ENCODE assay signal across 8 cellular contexts in the genomic region with DNA sequence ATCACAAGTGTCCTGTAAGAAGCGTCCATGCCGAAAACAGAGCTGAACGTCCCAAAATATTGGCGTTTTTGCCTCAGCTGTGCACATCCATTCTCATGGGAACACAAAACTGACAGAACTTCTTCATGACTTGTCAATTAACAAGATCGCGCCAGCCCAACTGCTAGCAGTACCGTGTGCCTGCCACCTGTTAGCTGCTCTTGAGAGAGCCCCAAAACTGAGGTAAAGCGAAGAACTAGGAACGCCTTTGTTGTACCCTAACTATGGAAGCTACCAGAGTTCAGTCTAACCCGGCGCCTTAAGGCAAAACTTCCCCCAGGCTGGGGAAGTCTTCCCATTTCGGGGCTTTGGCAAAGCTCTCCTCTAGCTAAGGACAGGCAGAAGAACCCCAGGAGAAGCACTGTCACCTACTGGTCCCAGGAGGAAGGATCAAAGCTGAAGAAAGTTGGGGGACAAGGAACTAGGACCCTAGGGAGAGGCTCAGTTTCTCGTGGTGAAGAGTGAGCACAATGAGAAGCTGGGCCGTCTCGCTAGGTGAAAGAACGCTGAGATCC. TPM values are rescaled to one million over a fixed set of nuclear protein-coding genes. Genes with fewer than 3 reads are reported as not detected.
DNase-seq lines count a peak whose midpoint lies in the region; ATAC-seq and TF ChIP-seq lines count a peak whose summit lies in the region.

No MANE protein-coding gene starts in this region.

- peak; percentile 35 for DNase-seq in A673 (ENCODE audit: low spot score)
- peak; percentile 41 for DNase-seq in GM06990 (ENCODE audit: extremely low read depth, insufficient read length)
- peak; percentile 25 for DNase-seq in activated T-cell treated with anti-CD3 and anti-CD28 coated beads, Interleukin-2, amount 50 U/mL, for 1 hour
- peak in 1 of 2 donors; percentile 47 for DNase-seq in foreskin fibroblast
- no peak for DNase-seq in trophoblast cell
- DNase-seq in COLO829 (ENCODE audit: low spot score) = no peak

- peaks cover 13% of the 10 kb centered on the region for H3K4me1 ChIP-seq in A673 (ENCODE audit: insufficient read depth, low read length, poor library complexity, severe bottlenecking)
- H3K4me1 ChIP-seq in HUES64 (ENCODE audit: insufficient read depth, low read length) = peaks cover 7% of the 10 kb centered on the region; the same call in 1 of the 2 replicates
- peaks cover 0 to 3% of the 10 kb centered on the region in 2 experiments for H3K4me1 ChIP-seq in trophoblast cell (ENCODE audit: control insufficient read depth in 1 of 2, insufficient read depth in 2 of 2, low read length in 2 of 2)

- H2BK120ac ChIP-seq in trophoblast cell (ENCODE audit: insufficient read depth, low read length, poor library complexity) = peak overlapping the region; percentile 8

- no TSS peak for BruUV-seq in A673 (replicated peaks; lab: Mats Ljungman, UMichigan)

- CTCF ChIA-PET in A673 (lab: Charles Lee) = interaction anchor here (0.6 to 1.4 kb wide), 2 partner anchors 27 to 92 kb away, joined by 3 to 7 read pairs; no protein-coding TSS in a partner anchor

- ATAC-seq in GM18858 (IDR thresholded peaks at IDR 0.05; ENCODE audit: unreplicated experiment) = no peak

- intact Hi-C loops in A673 (cut with micrococcal nuclease; ENCODE audit: unreplicated experiment) = no loop called here

- peaks cover 7% of the 10 kb centered on the region for H3K79me2 ChIP-seq in trophoblast cell (ENCODE audit: control insufficient read depth, insufficient read depth, low read length, poor library complexity)

- no peak overlapping the region for H3K18ac ChIP-seq in trophoblast cell (ENCODE audit: low read length)

- H3K4ac ChIP-seq in trophoblast cell (ENCODE audit: low read depth, low read length) = peak overlapping the region; percentile 0

- no peaks in the 10 kb centered on the region for H3K36me3 ChIP-seq in A673 (ENCODE audit: insufficient read depth, low read length, poor library complexity, severe bottlenecking)
- no peaks in the 10 kb centered on the region for H3K36me3 ChIP-seq in GM06990 (ENCODE audit: control insufficient read depth, insufficient read depth, low read length)
- H3K36me3 ChIP-seq in HUES64 (ENCODE audit: insufficient read depth, low read length) = no peaks in the 10 kb centered on the region
- H3K36me3 ChIP-seq in trophoblast cell (ENCODE audit: control insufficient read depth in 1 of 2, insufficient read depth in 2 of 2, low read length in 2 of 2) = no peaks in the 10 kb centered on the region

- H3K4me2 ChIP-seq in trophoblast cell (ENCODE audit: low read length) = peak overlapping the region; percentile 79

- 0 out of 2 replicates have a peak, but pooled peaks have one; percentile 9 for TF ChIP-seq CTCF in A673 (conservative IDR thresholded peaks at IDR 0.05; ENCODE audit: low read depth, low read length)
- peak; percentile 29 for TF ChIP-seq CTCF in GM06990 (IDR thresholded peaks at IDR 0.05; ENCODE audit: insufficient read depth, low read length, poor library complexity, severe bottlenecking)
- TF ChIP-seq CTCF in foreskin fibroblast (IDR thresholded peaks at IDR 0.05; ENCODE audit: low read depth, low read length) = peak; percentile 18

- H2AK5ac ChIP-seq in trophoblast cell (ENCODE audit: low read length) = no peak overlapping the region

- no peaks in the 10 kb centered on the region for H3K9me3 ChIP-seq in A673 (ENCODE audit: low read depth, low read length, poor library complexity, severe bottlenecking)
- H3K9me3 ChIP-seq in HUES64 (ENCODE audit: insufficient read depth, low read depth, low read length) = no peaks in the 10 kb centered on the region
- no peaks in the 10 kb centered on the region for H3K9me3 ChIP-seq in trophoblast cell (ENCODE audit: insufficient read depth, low read depth, low read length)

- H3K9ac ChIP-seq in HUES64 (ENCODE audit: low read depth, low read length) (peak overlapping the region; percentile 85), trophoblast cell (ENCODE audit: low read length) (peak overlapping the region; percentile 86)

- H3K27ac ChIP-seq in A673 (ENCODE audit: low read depth, low read length, poor library complexity, severe bottlenecking) (peak overlapping the region; percentile 81), HUES64 (ENCODE audit: low read depth, low read length) (peak overlapping the region; percentile 87), trophoblast cell (ENCODE audit: low read depth, low read length) (peak overlapping the region; percentile 75)

- POLR2A ChIA-PET in A673 (lab: Charles Lee; ENCODE audit: low non-redundant PET) = no interaction called here

- H4K8ac ChIP-seq in trophoblast cell (ENCODE audit: low read depth, low read length) = no peak overlapping the region

- peak overlapping the region; percentile 76 for H4K91ac ChIP-seq in trophoblast cell (ENCODE audit: low read depth, low read length)

- no peak overlapping the region for H3K23ac ChIP-seq in trophoblast cell (ENCODE audit: low read length)

- H3K14ac ChIP-seq in trophoblast cell (ENCODE audit: low read length) = peak overlapping the region; percentile 94

- no peak overlapping the region for H2BK12ac ChIP-seq in trophoblast cell (ENCODE audit: low read length)

- H3K4me3 ChIP-seq in A673 (ENCODE audit: low read depth, low read length, poor library complexity, severe bottlenecking) = peak overlapping the region; percentile 77
- peak overlapping the region; percentile 99 for H3K4me3 ChIP-seq in GM06990 (replicated peaks; ENCODE audit: low read depth, low read length)
- peak overlapping the region; percentile 75 for H3K4me3 ChIP-seq in HUES64 (ENCODE audit: low read length)
- peak overlapping the region; percentile 80 to 90 for H3K4me3 ChIP-seq in foreskin fibroblast (ENCODE audit: low read depth in 1 of 2, low read length in 2 of 2)
- H3K4me3 ChIP-seq in trophoblast cell (ENCODE audit: low read depth, low read length) = peak overlapping the region; percentile 91

- peak overlapping the region; percentile 13 for H2AFZ ChIP-seq in trophoblast cell (ENCODE audit: insufficient read depth, low read length, poor library complexity)

- H3K79me1 ChIP-seq in trophoblast cell (ENCODE audit: low read length) = peaks cover 4% of the 10 kb centered on the region

- H3K27me3 ChIP-seq in A673 (replicated peaks; ENCODE audit: insufficient read depth, low read depth, low read length, poor library complexity) (no peaks in the 10 kb centered on the region), GM06990 (replicated peaks; ENCODE audit: control insufficient read depth, insufficient read depth, low read length) (no peaks in the 10 kb centered on the region), HUES64 (ENCODE audit: insufficient read depth, low read length) (no peaks in the 10 kb centered on the region), trophoblast cell (ENCODE audit: insufficient read depth, low read length) (no peaks in the 10 kb centered on the region)

- H4K12ac ChIP-seq in trophoblast cell (ENCODE audit: low read depth, low read length) = peak overlapping the region; percentile 3

- no peak overlapping the region for H2BK5ac ChIP-seq in trophoblast cell (ENCODE audit: low read depth, low read length, poor library complexity)

- 5% methylated on average over 16 of the region's 16 CpGs for WGBS in HUES64
- WGBS in trophoblast cell (ENCODE audit: extremely low coverage, insufficient coverage, insufficient read length) = no CpG with 5 or more reads among the region's 16 CpGs

RNA-seq across cellular contexts. Expression of gene EYA3, which starts 0.7 kb away (rescaled TPM):
- 30.7 and 33.4 TPM in 2 replicates for total RNA-seq in A673 (2021)
- polyA plus RNA-seq in HUES64 (2013, experiment 1 of 2) = 18.9 TPM
- polyA plus RNA-seq in HUES64 (2013, experiment 2 of 2) = 16.7 TPM
- 13.4 and 13.5 TPM in 2 replicates for polyA plus RNA-seq in trophoblast cell (2013)

Comparison
In these comparisons a context has a peak if more than half of its experiments do, and no peak if none do; other contexts are left out.
1. DNase-seq: peak in A673 (single experiment), GM06990 (single experiment) and activated T-cell treated with anti-CD3 and anti-CD28 coated beads, Interleukin-2, amount 50 U/mL, for 1 hour (single experiment); none in trophoblast cell (0 of 2) and COLO829 (single experiment).
2. Peak in every context shown above with its lines, with median percentiles within 50 percentile points of each other: H3K27ac ChIP-seq, H3K4me3 ChIP-seq and CTCF ChIP-seq.